In genomic region chr7:128153436-128153835, GRCh38 we compare ENCODE assay signal across 26 cellular contexts.
"Had no signal": no experiment of that assay in that cellular context is flagged by ENCODE, and none has a peak within 500 bp of the region (broad histone marks: within the 10 kb centered on the region; RNA-seq: fewer than 3 reads in every experiment).

No MANE protein-coding gene starts in this region.

- H3K27ac Mint-ChIP-seq: activated CD4-positive, alpha-beta T cell treated with anti-CD3 and anti-CD28 coated beads, Interleukin-2, amount 10 ng/mL, durations not matched to agents 7 days and 5 days; activated CD8-positive, alpha-beta T cell treated with anti-CD3 and anti-CD28 coated beads, Interleukin-2, amount 10 ng/mL, durations not matched to agents 7 days and 5 days; activated naive CD4-positive, alpha-beta T cell treated with anti-CD3 and anti-CD28 coated beads for 36 hours; activated naive CD4-positive, alpha-beta T cell treated with anti-CD3 and anti-CD28 coated beads, Interleukin-2, amount 50 U/mL, for 24 hours; activated naive CD8-positive, alpha-beta T cell treated with anti-CD3 and anti-CD28 coated beads, Interleukin-2, amount 10 ng/mL, durations not matched to agents 7 days and 5 days; activated T-cell treated with anti-CD3 and anti-CD28 coated beads, Interleukin-2, amount 50 U/mL, for 24 hours; activated T-cell treated with anti-CD3 and anti-CD28 coated beads, Interleukin-2, amount 50 U/mL, for 72 hours; dendritic cell treated with granulocyte-macrophage colony-stimulating factor and Interleukin-4, amounts not matched to agents 40 ng/mL and 50 ng/mL, for 4 days; endodermal cell; WTC11 had no signal

- H3K4me3 ChIP-seq: ascending aorta, breast epithelium, cardiac muscle cell, colonic mucosa, dorsolateral prefrontal cortex had no signal

- H3K9me3 Mint-ChIP-seq: activated CD4-positive, alpha-beta T cell treated with anti-CD3 and anti-CD28 coated beads, Interleukin-2, amount 10 ng/mL, durations not matched to agents 7 days and 5 days; activated naive CD4-positive, alpha-beta T cell treated with anti-CD3 and anti-CD28 coated beads for 36 hours; activated naive CD4-positive, alpha-beta T cell treated with anti-CD3 and anti-CD28 coated beads, Interleukin-2, amount 50 U/mL, for 24 hours; activated naive CD8-positive, alpha-beta T cell treated with anti-CD3 and anti-CD28 coated beads, Interleukin-2, amount 10 ng/mL, durations not matched to agents 7 days and 5 days; activated T-cell treated with anti-CD3 and anti-CD28 coated beads, Interleukin-2, amount 50 U/mL, for 24 hours; activated T-cell treated with anti-CD3 and anti-CD28 coated beads, Interleukin-2, amount 50 U/mL, for 72 hours; brain; dendritic cell treated with granulocyte-macrophage colony-stimulating factor and Interleukin-4, amounts not matched to agents 40 ng/mL and 50 ng/mL, for 4 days; endodermal cell; WTC11 had no signal

- H3K4me1 Mint-ChIP-seq: activated CD4-positive, alpha-beta T cell treated with anti-CD3 and anti-CD28 coated beads, Interleukin-2, amount 10 ng/mL, durations not matched to agents 7 days and 5 days; activated naive CD4-positive, alpha-beta T cell treated with anti-CD3 and anti-CD28 coated beads, Interleukin-2, amount 50 U/mL, for 24 hours had no signal

- H3K9me3 ChIP-seq: ascending aorta, breast epithelium, colonic mucosa had no signal

- H3K27me3 ChIP-seq: ascending aorta had no signal

- DNase-seq: activated CD4-positive, alpha-beta T cell treated with anti-CD3 and anti-CD28 coated beads for 1 hour; activated CD4-positive, alpha-beta T cell treated with anti-CD3 and anti-CD28 coated beads for 4 hours; activated CD4-positive, alpha-beta T cell treated with anti-CD3 and anti-CD28 coated beads, Interleukin-2, amount 10 ng/mL, durations not matched to agents 7 days and 5 days; activated CD4-positive, alpha-beta T cell treated with anti-CD3 and anti-CD28 coated beads, Interleukin-2, amount 50 U/mL, for 4 hours; activated CD8-positive, alpha-beta T cell treated with anti-CD3 and anti-CD28 coated beads, Interleukin-2, amount 10 ng/mL, durations not matched to agents 7 days and 5 days; activated naive CD4-positive, alpha-beta T cell treated with anti-CD3 and anti-CD28 coated beads for 36 hours; activated naive CD8-positive, alpha-beta T cell treated with anti-CD3 and anti-CD28 coated beads, Interleukin-2, amount 10 ng/mL, durations not matched to agents 7 days and 5 days; activated T-cell treated with anti-CD3 and anti-CD28 coated beads for 4 hours; activated T-cell treated with anti-CD3 and anti-CD28 coated beads, Interleukin-2, amount 50 U/mL, for 24 hours; activated T-cell treated with anti-CD3 and anti-CD28 coated beads, Interleukin-2, amount 50 U/mL, for 72 hours; central memory CD4-positive, alpha-beta T cell; cerebellar nuclear complex; colonic mucosa; dorsolateral prefrontal cortex; effector memory CD4-positive, alpha-beta T cell; foreskin fibroblast; T-helper 2 cell had no signal

- H3K27ac ChIP-seq: ascending aorta, breast epithelium, cardiac muscle cell, colonic mucosa, dorsolateral prefrontal cortex had no signal

- H3K36me3 ChIP-seq: ascending aorta, breast epithelium, cardiac muscle cell, colonic mucosa had no signal

- H3K4me3 Mint-ChIP-seq: activated CD4-positive, alpha-beta T cell treated with anti-CD3 and anti-CD28 coated beads, Interleukin-2, amount 10 ng/mL, durations not matched to agents 7 days and 5 days; activated CD8-positive, alpha-beta T cell treated with anti-CD3 and anti-CD28 coated beads, Interleukin-2, amount 10 ng/mL, durations not matched to agents 7 days and 5 days; activated naive CD4-positive, alpha-beta T cell treated with anti-CD3 and anti-CD28 coated beads for 36 hours; activated naive CD4-positive, alpha-beta T cell treated with anti-CD3 and anti-CD28 coated beads, Interleukin-2, amount 50 U/mL, for 24 hours; activated naive CD8-positive, alpha-beta T cell treated with anti-CD3 and anti-CD28 coated beads, Interleukin-2, amount 10 ng/mL, durations not matched to agents 7 days and 5 days; activated T-cell treated with anti-CD3 and anti-CD28 coated beads, Interleukin-2, amount 50 U/mL, for 24 hours; activated T-cell treated with anti-CD3 and anti-CD28 coated beads, Interleukin-2, amount 50 U/mL, for 72 hours; brain; dendritic cell treated with granulocyte-macrophage colony-stimulating factor and Interleukin-4, amounts not matched to agents 40 ng/mL and 50 ng/mL, for 4 days; endodermal cell; WTC11 had no signal

- H3K4me1 ChIP-seq: ascending aorta, breast epithelium, colonic mucosa had no signal

- H3K36me3 Mint-ChIP-seq: activated naive CD4-positive, alpha-beta T cell treated with anti-CD3 and anti-CD28 coated beads, Interleukin-2, amount 50 U/mL, for 24 hours; activated naive CD8-positive, alpha-beta T cell treated with anti-CD3 and anti-CD28 coated beads, Interleukin-2, amount 10 ng/mL, durations not matched to agents 7 days and 5 days; brain; WTC11 had no signal

- ATAC-seq: activated CD8-positive, alpha-beta T cell treated with anti-CD3 and anti-CD28 coated beads, Interleukin-2, amount 10 ng/mL, durations not matched to agents 7 days and 5 days; activated T-cell treated with anti-CD3 and anti-CD28 coated beads, Interleukin-2, amount 50 U/mL, for 72 hours; esophagus mucosa; WTC11 had no signal
